ENCODE assay signal across 7 cellular contexts in the genomic region with DNA sequence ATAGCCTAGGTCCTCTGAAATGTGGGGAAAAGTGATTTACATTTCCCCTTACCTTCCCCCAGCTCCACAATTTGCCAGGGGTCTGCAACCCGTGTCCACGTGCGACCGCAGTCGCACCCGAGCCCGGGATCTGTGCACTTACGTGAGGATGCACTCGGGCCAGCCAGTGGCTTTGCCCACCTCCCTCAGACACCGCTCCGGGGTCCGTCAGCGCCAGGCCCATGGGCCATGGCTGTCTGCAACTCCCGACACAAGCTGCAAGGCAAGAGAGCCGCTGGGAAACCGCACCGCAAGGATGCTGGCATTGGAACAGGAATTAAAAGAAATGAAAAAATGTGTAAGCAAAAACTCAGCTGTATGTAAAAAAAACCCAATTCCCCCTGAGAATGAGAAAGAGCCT. TPM values are rescaled to one million over a fixed set of nuclear protein-coding genes. Genes with fewer than 3 reads are reported as not detected.
"Had no signal": no experiment of that assay in that cellular context is flagged by ENCODE, and none has a peak within 500 bp of the region (broad histone marks: within the 10 kb centered on the region; RNA-seq: fewer than 3 reads in every experiment).

No MANE protein-coding gene starts in this region.

RNA-seq across cellular contexts. Expression of gene GOLGA6L24, which starts 7.6 kb away (rescaled TPM):
- total RNA-seq: K562, M059J, PC-3, Peyer's patch, Right ventricle myocardium superior, SJSA1 had no signal
- polyA plus RNA-seq: K562, SK-N-SH had no signal

RNA-seq across cellular contexts. Expression of gene GOLGA8F, which starts 13.0 kb away (rescaled TPM):
- total RNA-seq: PC-3, Peyer's patch, Right ventricle myocardium superior had no signal
- polyA plus RNA-seq: SK-N-SH had no signal
